In the genomic region with DNA sequence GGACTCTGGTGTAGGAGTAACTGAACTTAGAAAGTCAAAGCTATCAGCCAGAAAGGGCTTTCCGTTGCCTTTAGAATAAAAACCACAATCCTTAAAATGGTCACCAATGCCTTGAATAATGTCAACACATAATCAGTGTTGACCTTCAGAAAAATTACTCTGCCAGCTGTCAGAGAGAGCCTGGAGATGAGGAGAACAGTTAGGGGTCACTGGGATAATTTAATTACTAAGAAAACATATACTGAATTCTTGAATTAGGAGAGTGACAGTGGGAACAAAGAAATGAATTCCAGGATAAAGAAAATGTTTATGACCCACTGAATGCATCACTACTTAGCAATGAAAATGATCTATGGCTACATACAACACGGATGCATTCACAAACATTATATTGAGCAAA, we compare ENCODE assay signal across 15 cellular contexts. TPM values are rescaled to one million over a fixed set of nuclear protein-coding genes. Genes with fewer than 3 reads are reported as not detected.
DNase-seq lines count a peak whose midpoint lies in the region; ATAC-seq and TF ChIP-seq lines count a peak whose summit lies in the region.
"Had no signal": no experiment of that assay in that cellular context is flagged by ENCODE, and none has a peak within 500 bp of the region (broad histone marks: within the 10 kb centered on the region; RNA-seq: fewer than 3 reads in every experiment).

No MANE protein-coding gene starts in this region.

- H3K27me3 Mint-ChIP-seq in WTC11 (ENCODE audit: low read depth) (no peaks in the 10 kb centered on the region), osteocyte (ENCODE audit: unreplicated experiment) (no peaks in the 10 kb centered on the region)

- CTCF ChIA-PET in WTC11 (lab: Charles Lee), result no interaction called here

- POLR2A ChIA-PET in WTC11 (lab: Charles Lee), result no interaction called here

- ATAC-seq in WTC11 (no peak), GM21576 (IDR thresholded peaks at IDR 0.05; ENCODE audit: unreplicated experiment) (no peak), HG03159 (IDR thresholded peaks at IDR 0.05; ENCODE audit: unreplicated experiment) (no peak)

- DNase-seq in NCI-H1417 (lab: John Stamatoyannopoulos, UW), result peak in 2 of 3 experiments; percentile 24 to 63
- DNase-seq in NCI-H1417 treated with DMSO at 0.1 percent for 48 hours (lab: John Stamatoyannopoulos, UW), result no peak
- peak; percentile 35 for DNase-seq in NCI-H146 treated with DMSO at 0.1 percent for 48 hours (lab: John Stamatoyannopoulos, UW; ENCODE audit: unreplicated experiment)
- DNase-seq in WTC11 (ENCODE audit: low spot score), result no peak
- DNase-seq in osteocyte (ENCODE audit: extremely low spot score, unreplicated experiment), result no peak
- no peak for DNase-seq in NCI-H1092 treated with DMSO at 0.1 percent for 48 hours (lab: John Stamatoyannopoulos, UW)
- DNase-seq: CD8-positive, alpha-beta memory T cell; EL; H9; NCI-H2029; NCI-H2171 treated with DMSO at 0.1 percent for 48 hours; NCI-H510A treated with DMSO at 0.1 percent for 48 hours; PC-9 had no signal

- H3K9me3 Mint-ChIP-seq in WTC11 (no peaks in the 10 kb centered on the region), osteocyte (ENCODE audit: unreplicated experiment) (no peaks in the 10 kb centered on the region)
- H3K9me3 Mint-ChIP-seq: CD8-positive, alpha-beta memory T cell; H9 had no signal

- TF ChIP-seq CTCF in WTC11 (IDR thresholded peaks at IDR 0.05), result no peak
- no peak for TF ChIP-seq CTCF in osteocyte (IDR thresholded peaks at IDR 0.05)

- H3K27ac Mint-ChIP-seq in WTC11, result peak overlapping the region; percentile 43; the same call in 1 of the 2 replicates
- H3K27ac Mint-ChIP-seq in osteocyte (ENCODE audit: unreplicated experiment), result peak overlapping the region; percentile 8
- H3K27ac Mint-ChIP-seq: H9 had no signal

- H3K36me3 Mint-ChIP-seq in WTC11 (no peaks in the 10 kb centered on the region), osteocyte (ENCODE audit: unreplicated experiment) (no peaks in the 10 kb centered on the region)
- H3K36me3 Mint-ChIP-seq: CD8-positive, alpha-beta memory T cell had no signal

- H3K4me3 Mint-ChIP-seq in WTC11 (no peak overlapping the region), osteocyte (ENCODE audit: unreplicated experiment) (no peak overlapping the region)
- H3K4me3 Mint-ChIP-seq: CD8-positive, alpha-beta memory T cell; H9 had no signal

- H3K4me1 Mint-ChIP-seq in WTC11 (peaks cover 18% of the 10 kb centered on the region), osteocyte (ENCODE audit: unreplicated experiment) (peaks cover 23% of the 10 kb centered on the region)
- H3K4me1 Mint-ChIP-seq: CD8-positive, alpha-beta memory T cell had no signal

TF ChIP-seq in WTC11, 78 proteins besides CTCF, POLR2A, EP300 and RAD21:
- TF ChIP-seq, protein P1, sequence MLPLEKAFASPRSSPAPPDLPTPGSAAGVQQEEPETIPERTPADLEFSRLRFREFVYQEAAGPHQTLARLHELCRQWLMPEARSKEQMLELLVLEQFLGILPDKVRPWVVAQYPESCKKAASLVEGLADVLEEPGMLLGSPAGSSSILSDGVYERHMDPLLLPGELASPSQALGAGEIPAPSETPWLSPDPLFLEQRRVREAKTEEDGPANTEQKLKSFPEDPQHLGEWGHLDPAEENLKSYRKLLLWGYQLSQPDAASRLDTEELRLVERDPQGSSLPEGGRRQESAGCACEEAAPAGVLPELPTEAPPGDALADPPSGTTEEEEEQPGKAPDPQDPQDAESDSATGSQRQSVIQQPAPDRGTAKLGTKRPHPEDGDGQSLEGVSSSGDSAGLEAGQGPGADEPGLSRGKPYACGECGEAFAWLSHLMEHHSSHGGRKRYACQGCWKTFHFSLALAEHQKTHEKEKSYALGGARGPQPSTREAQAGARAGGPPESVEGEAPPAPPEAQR (CRISPR knock-in tag; IDR thresholded peaks at IDR 0.05), result no peak
- TF ChIP-seq, protein P2, sequence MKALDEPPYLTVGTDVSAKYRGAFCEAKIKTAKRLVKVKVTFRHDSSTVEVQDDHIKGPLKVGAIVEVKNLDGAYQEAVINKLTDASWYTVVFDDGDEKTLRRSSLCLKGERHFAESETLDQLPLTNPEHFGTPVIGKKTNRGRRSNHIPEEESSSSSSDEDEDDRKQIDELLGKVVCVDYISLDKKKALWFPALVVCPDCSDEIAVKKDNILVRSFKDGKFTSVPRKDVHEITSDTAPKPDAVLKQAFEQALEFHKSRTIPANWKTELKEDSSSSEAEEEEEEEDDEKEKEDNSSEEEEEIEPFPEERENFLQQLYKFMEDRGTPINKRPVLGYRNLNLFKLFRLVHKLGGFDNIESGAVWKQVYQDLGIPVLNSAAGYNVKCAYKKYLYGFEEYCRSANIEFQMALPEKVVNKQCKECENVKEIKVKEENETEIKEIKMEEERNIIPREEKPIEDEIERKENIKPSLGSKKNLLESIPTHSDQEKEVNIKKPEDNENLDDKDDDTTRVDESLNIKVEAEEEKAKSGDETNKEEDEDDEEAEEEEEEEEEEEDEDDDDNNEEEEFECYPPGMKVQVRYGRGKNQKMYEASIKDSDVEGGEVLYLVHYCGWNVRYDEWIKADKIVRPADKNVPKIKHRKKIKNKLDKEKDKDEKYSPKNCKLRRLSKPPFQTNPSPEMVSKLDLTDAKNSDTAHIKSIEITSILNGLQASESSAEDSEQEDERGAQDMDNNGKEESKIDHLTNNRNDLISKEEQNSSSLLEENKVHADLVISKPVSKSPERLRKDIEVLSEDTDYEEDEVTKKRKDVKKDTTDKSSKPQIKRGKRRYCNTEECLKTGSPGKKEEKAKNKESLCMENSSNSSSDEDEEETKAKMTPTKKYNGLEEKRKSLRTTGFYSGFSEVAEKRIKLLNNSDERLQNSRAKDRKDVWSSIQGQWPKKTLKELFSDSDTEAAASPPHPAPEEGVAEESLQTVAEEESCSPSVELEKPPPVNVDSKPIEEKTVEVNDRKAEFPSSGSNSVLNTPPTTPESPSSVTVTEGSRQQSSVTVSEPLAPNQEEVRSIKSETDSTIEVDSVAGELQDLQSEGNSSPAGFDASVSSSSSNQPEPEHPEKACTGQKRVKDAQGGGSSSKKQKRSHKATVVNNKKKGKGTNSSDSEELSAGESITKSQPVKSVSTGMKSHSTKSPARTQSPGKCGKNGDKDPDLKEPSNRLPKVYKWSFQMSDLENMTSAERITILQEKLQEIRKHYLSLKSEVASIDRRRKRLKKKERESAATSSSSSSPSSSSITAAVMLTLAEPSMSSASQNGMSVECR (CRISPR knock-in tag; IDR thresholded peaks at IDR 0.05; ENCODE audit: borderline replicate concordance), result no peak
- no peak for TF ChIP-seq KAT7 (CRISPR knock-in tag; IDR thresholded peaks at IDR 0.05; ENCODE audit: borderline replicate concordance)
- TF ChIP-seq HMGA2 (CRISPR knock-in tag; IDR thresholded peaks at IDR 0.05), result no peak
- TF ChIP-seq, protein P3, sequence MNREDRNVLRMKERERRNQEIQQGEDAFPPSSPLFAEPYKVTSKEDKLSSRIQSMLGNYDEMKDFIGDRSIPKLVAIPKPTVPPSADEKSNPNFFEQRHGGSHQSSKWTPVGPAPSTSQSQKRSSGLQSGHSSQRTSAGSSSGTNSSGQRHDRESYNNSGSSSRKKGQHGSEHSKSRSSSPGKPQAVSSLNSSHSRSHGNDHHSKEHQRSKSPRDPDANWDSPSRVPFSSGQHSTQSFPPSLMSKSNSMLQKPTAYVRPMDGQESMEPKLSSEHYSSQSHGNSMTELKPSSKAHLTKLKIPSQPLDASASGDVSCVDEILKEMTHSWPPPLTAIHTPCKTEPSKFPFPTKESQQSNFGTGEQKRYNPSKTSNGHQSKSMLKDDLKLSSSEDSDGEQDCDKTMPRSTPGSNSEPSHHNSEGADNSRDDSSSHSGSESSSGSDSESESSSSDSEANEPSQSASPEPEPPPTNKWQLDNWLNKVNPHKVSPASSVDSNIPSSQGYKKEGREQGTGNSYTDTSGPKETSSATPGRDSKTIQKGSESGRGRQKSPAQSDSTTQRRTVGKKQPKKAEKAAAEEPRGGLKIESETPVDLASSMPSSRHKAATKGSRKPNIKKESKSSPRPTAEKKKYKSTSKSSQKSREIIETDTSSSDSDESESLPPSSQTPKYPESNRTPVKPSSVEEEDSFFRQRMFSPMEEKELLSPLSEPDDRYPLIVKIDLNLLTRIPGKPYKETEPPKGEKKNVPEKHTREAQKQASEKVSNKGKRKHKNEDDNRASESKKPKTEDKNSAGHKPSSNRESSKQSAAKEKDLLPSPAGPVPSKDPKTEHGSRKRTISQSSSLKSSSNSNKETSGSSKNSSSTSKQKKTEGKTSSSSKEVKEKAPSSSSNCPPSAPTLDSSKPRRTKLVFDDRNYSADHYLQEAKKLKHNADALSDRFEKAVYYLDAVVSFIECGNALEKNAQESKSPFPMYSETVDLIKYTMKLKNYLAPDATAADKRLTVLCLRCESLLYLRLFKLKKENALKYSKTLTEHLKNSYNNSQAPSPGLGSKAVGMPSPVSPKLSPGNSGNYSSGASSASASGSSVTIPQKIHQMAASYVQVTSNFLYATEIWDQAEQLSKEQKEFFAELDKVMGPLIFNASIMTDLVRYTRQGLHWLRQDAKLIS (CRISPR knock-in tag; IDR thresholded peaks at IDR 0.05; ENCODE audit: borderline replicate concordance), result no peak
- TF ChIP-seq NR3C1 (CRISPR knock-in tag; conservative IDR thresholded peaks at IDR 0.05; ENCODE audit: low read depth), result no peak
- TF ChIP-seq SMAD3 (CRISPR knock-in tag; IDR thresholded peaks at IDR 0.05; ENCODE audit: borderline replicate concordance), result no peak
- no peak for TF ChIP-seq MYBL2 (CRISPR knock-in tag; IDR thresholded peaks at IDR 0.05)
TF ChIP-seq in WTC11: peak in this region for 0.

RNA-seq across cellular contexts. Expression of a gene that starts 23.4 kb away (rescaled TPM):
- total RNA-seq in WTC11 (2021), result 543 to 626 TPM (median 606 TPM) in 3 replicates
- total RNA-seq in osteocyte, result 109 and 112 TPM in 2 replicates

Comparison
In these comparisons a context has a peak if more than half of its experiments do, and no peak if none do; other contexts are left out.
1. DNase-seq: peak in NCI-H1417 (2 of 3) and NCI-H146 treated with DMSO at 0.1 percent for 48 hours (single experiment); none in NCI-H1417 treated with DMSO at 0.1 percent for 48 hours (single experiment), WTC11 (single experiment), osteocyte (single experiment) and NCI-H1092 treated with DMSO at 0.1 percent for 48 hours (single experiment).